1 cellular context compared by ENCODE assay signal in genomic region chr12:123151679-123152454, GRCh38.
TF ChIP-seq lines count a peak whose summit lies in the region.

No MANE protein-coding gene starts in this region.

TF ChIP-seq in GM23338, 12 proteins besides CTCF, POLR2A, EP300 and RAD21 (continued from another document):
- no peak for TF ChIP-seq ZNF462 (CRISPR knock-in tag; IDR thresholded peaks at IDR 0.05)
